1 cellular context compared by ENCODE assay signal in the genomic region with DNA sequence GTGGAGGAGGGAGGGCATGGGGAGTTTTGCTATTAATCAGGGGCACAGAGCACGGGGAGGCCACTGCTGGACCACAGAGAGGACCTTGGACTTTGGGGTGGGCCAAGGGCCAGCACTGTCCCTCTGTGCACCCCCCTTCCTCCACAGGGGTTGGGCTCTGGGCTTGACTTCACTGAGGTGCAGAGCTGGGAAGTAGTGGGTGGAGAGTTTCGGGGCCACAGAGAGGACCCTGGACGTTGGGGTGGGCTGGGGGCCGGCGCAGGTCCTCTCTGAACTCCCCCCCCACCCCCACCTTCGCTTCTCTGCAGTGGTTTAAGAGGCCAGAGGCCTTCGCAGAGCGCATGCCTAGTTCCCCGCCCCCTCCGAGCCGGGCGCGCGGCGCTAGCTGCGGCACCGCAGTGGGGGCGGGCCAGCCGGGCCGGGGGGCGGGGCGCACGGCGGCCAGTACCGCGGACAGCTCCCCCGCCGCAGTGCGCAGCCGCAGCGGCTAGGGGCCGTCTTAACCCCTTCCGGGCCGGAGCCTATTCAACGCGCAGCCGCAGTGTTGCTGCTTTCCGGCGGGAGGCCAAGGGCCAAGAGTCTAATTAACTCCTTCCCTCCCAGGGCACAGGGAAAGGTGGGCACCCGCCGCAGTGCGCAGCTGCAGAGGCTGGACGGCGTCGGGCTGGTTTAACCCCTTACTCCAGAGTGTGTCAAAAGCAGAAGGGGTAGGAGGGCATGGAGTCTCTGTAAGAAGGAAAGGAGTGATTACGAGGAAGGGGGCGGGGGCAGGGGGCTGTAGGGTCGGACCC.
TF ChIP-seq lines count a peak whose summit lies in the region.

No MANE protein-coding gene starts in this region.

TF ChIP-seq in SK-N-SH treated with all-trans-retinoic acid at 6 μM for 48 hours, 23 proteins besides CTCF, POLR2A, EP300 and RAD21 (continued from another document):
- TF ChIP-seq, protein P1, sequence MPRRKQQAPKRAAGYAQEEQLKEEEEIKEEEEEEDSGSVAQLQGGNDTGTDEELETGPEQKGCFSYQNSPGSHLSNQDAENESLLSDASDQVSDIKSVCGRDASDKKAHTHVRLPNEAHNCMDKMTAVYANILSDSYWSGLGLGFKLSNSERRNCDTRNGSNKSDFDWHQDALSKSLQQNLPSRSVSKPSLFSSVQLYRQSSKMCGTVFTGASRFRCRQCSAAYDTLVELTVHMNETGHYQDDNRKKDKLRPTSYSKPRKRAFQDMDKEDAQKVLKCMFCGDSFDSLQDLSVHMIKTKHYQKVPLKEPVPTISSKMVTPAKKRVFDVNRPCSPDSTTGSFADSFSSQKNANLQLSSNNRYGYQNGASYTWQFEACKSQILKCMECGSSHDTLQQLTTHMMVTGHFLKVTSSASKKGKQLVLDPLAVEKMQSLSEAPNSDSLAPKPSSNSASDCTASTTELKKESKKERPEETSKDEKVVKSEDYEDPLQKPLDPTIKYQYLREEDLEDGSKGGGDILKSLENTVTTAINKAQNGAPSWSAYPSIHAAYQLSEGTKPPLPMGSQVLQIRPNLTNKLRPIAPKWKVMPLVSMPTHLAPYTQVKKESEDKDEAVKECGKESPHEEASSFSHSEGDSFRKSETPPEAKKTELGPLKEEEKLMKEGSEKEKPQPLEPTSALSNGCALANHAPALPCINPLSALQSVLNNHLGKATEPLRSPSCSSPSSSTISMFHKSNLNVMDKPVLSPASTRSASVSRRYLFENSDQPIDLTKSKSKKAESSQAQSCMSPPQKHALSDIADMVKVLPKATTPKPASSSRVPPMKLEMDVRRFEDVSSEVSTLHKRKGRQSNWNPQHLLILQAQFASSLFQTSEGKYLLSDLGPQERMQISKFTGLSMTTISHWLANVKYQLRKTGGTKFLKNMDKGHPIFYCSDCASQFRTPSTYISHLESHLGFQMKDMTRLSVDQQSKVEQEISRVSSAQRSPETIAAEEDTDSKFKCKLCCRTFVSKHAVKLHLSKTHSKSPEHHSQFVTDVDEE (CRISPR knock-in tag; IDR thresholded peaks at IDR 0.05) = no peak
TF ChIP-seq in SK-N-SH treated with all-trans-retinoic acid at 6 μM for 48 hours: peak in this region for 0.
